In genomic region chr9:34647651-34648050, GRCh38 we compare ENCODE assay signal across 9 cellular contexts. TPM values are rescaled to one million over a fixed set of nuclear protein-coding genes. Genes with fewer than 3 reads are reported as not detected.
DNase-seq lines count a peak whose midpoint lies in the region; ATAC-seq and TF ChIP-seq lines count a peak whose summit lies in the region.
"Had no signal": no experiment of that assay in that cellular context is flagged by ENCODE, and none has a peak within 500 bp of the region (broad histone marks: within the 10 kb centered on the region; RNA-seq: fewer than 3 reads in every experiment).

No MANE protein-coding gene starts in this region.

- peaks cover 31% of the 10 kb centered on the region for H3K4me1 Mint-ChIP-seq in MCF 10A (ENCODE audit: insufficient read depth, unreplicated experiment)

- no peak for TF ChIP-seq CTCF in MCF 10A (IDR thresholded peaks at IDR 0.05; ENCODE audit: unreplicated experiment)

- H3K4me3 Mint-ChIP-seq in MCF 10A (ENCODE audit: unreplicated experiment): peak overlapping the region; percentile 84

- intact Hi-C loops in MCF 10A (cut with micrococcal nuclease): loop anchor here (2.0 to 5.0 kb wide), 2 partner anchors 17 to 55 kb away; no protein-coding TSS in a partner anchor
- intact Hi-C loops in aorta (cut with DNase I): no loop called here

- POLR2A ChIA-PET in MCF 10A (lab: Yijun Ruan, JAX): interaction anchor here (0.5 to 3.5 kb wide), 7 partner anchors 9 to 97 kb away, joined by 3 to 48 read pairs (median 7); partner anchors contain the start of genes CCL27, DCTN3 and SIGMAR1

- BruUV-seq in MCF 10A (replicated peaks; lab: Mats Ljungman, UMichigan): no TSS peak

- DNase-seq in stimulated activated naive CD4-positive, alpha-beta T cell treated with Interleukin-2 at 50 U/mL for 16 hours (lab: John Stamatoyannopoulos, UW): peak; percentile 11
- no peak for DNase-seq in stimulated activated naive CD4-positive, alpha-beta T cell (lab: John Stamatoyannopoulos, UW)
- DNase-seq in MCF 10A (ENCODE audit: unreplicated experiment) (no peak), aorta (no peak), HPDE6-E6E7 (ENCODE audit: extremely low spot score) (no peak), A172 (ENCODE audit: low spot score) (no peak)
- DNase-seq: MV-4-11 had no signal

- H3K9me3 ChIP-seq in mononuclear cell (ENCODE audit: low read depth, low read length) (no peaks in the 10 kb centered on the region), aorta (ENCODE audit: control insufficient read depth, low read length) (no peaks in the 10 kb centered on the region)

- no peaks in the 10 kb centered on the region for H3K27me3 ChIP-seq in mononuclear cell (ENCODE audit: insufficient read depth, low read length)
- no peaks in the 10 kb centered on the region for H3K27me3 ChIP-seq in aorta (ENCODE audit: control insufficient read depth in 1 of 2, insufficient read depth in 2 of 2, low read length in 1 of 2)

- H3K27me3 Mint-ChIP-seq in MCF 10A (ENCODE audit: insufficient read depth, unreplicated experiment): no peaks in the 10 kb centered on the region

- 17% methylated on average over 10 of the region's 10 CpGs for WGBS in aorta, 2 donors

- H3K36me3 Mint-ChIP-seq in MCF 10A (ENCODE audit: insufficient read depth, unreplicated experiment): peaks cover 16% of the 10 kb centered on the region

- peak overlapping the region; percentile 65 for H3K27ac Mint-ChIP-seq in MCF 10A (ENCODE audit: low read depth, unreplicated experiment)

- H3K4me3 ChIP-seq in mononuclear cell (ENCODE audit: low read length) (peak overlapping the region; percentile 71), aorta (ENCODE audit: low read length in 2 of 2) (peak overlapping the region; percentile 15 to 55)

- CTCF ChIA-PET in MCF 10A (lab: Yijun Ruan, JAX): interaction anchor here (0.8 to 7.9 kb wide), 10 partner anchors 12 to 212 kb away, joined by 3 to 83 read pairs (median 5); partner anchors contain the start of genes CCL27, DCTN3 and SIGMAR1

- no peaks in the 10 kb centered on the region for H3K36me3 ChIP-seq in aorta (ENCODE audit: control insufficient read depth in 1 of 2, insufficient read depth in 2 of 2, low read length in 1 of 2)

- no peak for ATAC-seq in aorta (ENCODE audit: low FRiP score)
- ATAC-seq in HG03108 (IDR thresholded peaks at IDR 0.05; ENCODE audit: unreplicated experiment): no peak

- peaks cover 36% of the 10 kb centered on the region for H3K4me1 ChIP-seq in mononuclear cell (ENCODE audit: insufficient read depth, low read length)
- no peaks in the 10 kb centered on the region for H3K4me1 ChIP-seq in aorta (ENCODE audit: control insufficient read depth in 1 of 2, insufficient read depth in 2 of 2, low read length in 2 of 2)

- H3K27ac ChIP-seq in aorta (ENCODE audit: low read depth in 1 of 2, low read length in 2 of 2): peak overlapping the region in 1 of 2 donors; percentile 25

- H3K9me3 Mint-ChIP-seq in MCF 10A (ENCODE audit: unreplicated experiment): no peaks in the 10 kb centered on the region

RNA-seq across cellular contexts. Expression of gene GALT, which starts 1.2 kb away (rescaled TPM):
- 21.3 and 26.8 TPM in 2 replicates for total RNA-seq in MCF 10A (2022)
- 46.4 TPM for total RNA-seq in mononuclear cell
- 10 to 100 TPM; 27.2 to 50.9 TPM for total RNA-seq in aorta
- polyA plus RNA-seq in aorta: 10 to 100 TPM; 29.2 to 98.1 TPM
- 19.5 and 21.1 TPM in 2 replicates for total RNA-seq in A172 (2014; rRNA removed; shearing (Covaris generic))

RNA-seq across cellular contexts. Expression of gene IL11RA, which starts 4.3 kb away (rescaled TPM):
- total RNA-seq in MCF 10A (2022) (4.0 and 8.0 TPM in 2 replicates), mononuclear cell (17.8 TPM), aorta (10 to 100 TPM; 33.7 to 66.4 TPM)
- polyA plus RNA-seq in aorta: 10 to 100 TPM; 28.2 to 93.4 TPM
- total RNA-seq in A172 (2014; rRNA removed; shearing (Covaris generic)): 9.3 and 10.9 TPM in 2 replicates

RNA-seq across cellular contexts. Expression of gene SIGMAR1, which starts 10.1 kb away (rescaled TPM):
- total RNA-seq in MCF 10A (2022): 82.1 and 99.8 TPM in 2 replicates
- 15.6 TPM for total RNA-seq in mononuclear cell
- total RNA-seq in aorta: 10 to 100 TPM; 31.8 to 42.9 TPM
- polyA plus RNA-seq in aorta: 10 to 100 TPM; 26.3 to 48.1 TPM
- 94.0 and 107 TPM in 2 replicates for total RNA-seq in A172 (2014; rRNA removed; shearing (Covaris generic))

RNA-seq across cellular contexts. Expression of gene CCL27, which starts 14.8 kb away (rescaled TPM):
- 0.49 TPM in 1 of 2 replicates, not detected in the other for total RNA-seq in MCF 10A (2022)
- total RNA-seq in mononuclear cell: 0.21 TPM
- not detected for total RNA-seq in aorta
- polyA plus RNA-seq in aorta: not detected
- total RNA-seq in A172 (2014; rRNA removed; shearing (Covaris generic)): 2.2 TPM in 1 of 2 replicates, not detected in the other

RNA-seq across cellular contexts. Expression of gene ARID3C, which starts 18.8 kb away (rescaled TPM):
- total RNA-seq in MCF 10A (2022) (not detected in 2 replicates), mononuclear cell (not detected), aorta (not detected)
- not detected for polyA plus RNA-seq in aorta
- 0.19 TPM in 1 of 2 replicates, not detected in the other for total RNA-seq in A172 (2014; rRNA removed; shearing (Covaris generic))
